In genomic region chr2:60302377-60303126, GRCh38 we compare ENCODE assay signal across 20 cellular contexts.
A peak's percentile ranks its signal among the peaks of the same experiment; 100 is the strongest.
DNase-seq lines count a peak whose midpoint lies in the region; ATAC-seq, FAIRE-seq and TF ChIP-seq lines count a peak whose summit lies in the region.
"Had no signal": no experiment of that assay in that cellular context is flagged by ENCODE, and none has a peak within 500 bp of the region (broad histone marks: within the 10 kb centered on the region; RNA-seq: fewer than 3 reads in every experiment).

No MANE protein-coding gene starts in this region.

- no peak for TF ChIP-seq EP300 in GM12878 (IDR thresholded peaks at IDR 0.05; ENCODE audit: borderline replicate concordance in 1 of 2, control insufficient read depth in 1 of 2, low read depth in 2 of 2, low read length in 2 of 2)

- FAIRE-seq in GM12878 (lab: Jason Lieb, UNC), result no peak
- FAIRE-seq: A204.1 had no signal

- H3K79me2 ChIP-seq in GM12878 (ENCODE audit: control insufficient read depth, insufficient read depth, low read length), result no peaks in the 10 kb centered on the region

- H4K20me1 ChIP-seq in BLaER1 treated with 17β-estradiol and CSF1 and Interleukin-3, amounts not matched to agents 10 nM and 100 nM, result no peaks in the 10 kb centered on the region
- H4K20me1 ChIP-seq in GM12878 (ENCODE audit: control insufficient read depth, insufficient read depth), result no peaks in the 10 kb centered on the region

- peaks cover 0 to 14% (median 11%) of the 10 kb centered on the region in 10 experiments; a peak in 13 of 20 replicates for H3K4me1 ChIP-seq in BLaER1 treated with 17β-estradiol and CSF1 and Interleukin-3, amounts not matched to agents 10 nM and 100 nM
- H3K4me1 ChIP-seq in GM12878 (ENCODE audit: control insufficient read depth, insufficient read depth, low read length), result no peaks in the 10 kb centered on the region

- H3K27ac Mint-ChIP-seq in activated naive CD4-positive, alpha-beta T cell treated with anti-CD3 and anti-CD28 coated beads, Interleukin-2, amount 10 ng/mL, durations not matched to agents 7 days and 5 days, result no peak overlapping the region
- H3K27ac Mint-ChIP-seq: HFFc6 had no signal

- 0 out of 2 replicates have a peak, but pooled peaks have one; percentile 23 for TF ChIP-seq RAD21 in GM12878 (IDR thresholded peaks at IDR 0.05; ENCODE audit: insufficient read depth, low read depth, low read length)

- RAD21 ChIA-PET in GM12878 (lab: Charles Lee; ENCODE audit: unreplicated experiment), result no interaction called here

- in situ Hi-C loops in GM12878 (cut with MboI), result no loop called here

- no peak overlapping the region for H3K4me3 Mint-ChIP-seq in activated naive CD4-positive, alpha-beta T cell treated with anti-CD3 and anti-CD28 coated beads, Interleukin-2, amount 10 ng/mL, durations not matched to agents 7 days and 5 days
- H3K4me3 Mint-ChIP-seq: HFFc6 had no signal

- no peaks in the 10 kb centered on the region for H3K9me3 ChIP-seq in BLaER1 treated with 17β-estradiol and CSF1 and Interleukin-3, amounts not matched to agents 10 nM and 100 nM (replicated peaks in 1 of 11)
- H3K9me3 ChIP-seq in GM12878 (replicated peaks; ENCODE audit: control insufficient read depth, insufficient read depth, low read length), result no peaks in the 10 kb centered on the region; the same call in 2 of the 3 replicates
- H3K9me3 ChIP-seq: Peyer's patch, SK-N-SH had no signal

- intact Hi-C loops in GM12878 (cut with micrococcal nuclease; ENCODE audit: unreplicated experiment), result no loop called here
- intact Hi-C loops in Right ventricle myocardium superior (cut with DNase I), result no loop called here

- H3K4me2 ChIP-seq in BLaER1 treated with 17β-estradiol and CSF1 and Interleukin-3, amounts not matched to agents 10 nM and 100 nM, result peak overlapping the region in 8 of 11 experiments; percentile 1 to 35 (median 18); a peak in 7 of 22 replicates
- no peak overlapping the region for H3K4me2 ChIP-seq in GM12878 (ENCODE audit: control insufficient read depth, insufficient read depth)
- H3K4me2 ChIP-seq: SK-N-SH had no signal

- no peak overlapping the region for H3K27ac ChIP-seq in BLaER1 treated with 17β-estradiol and CSF1 and Interleukin-3, amounts not matched to agents 10 nM and 100 nM
- no peak overlapping the region for H3K27ac ChIP-seq in GM12878 (ENCODE audit: control insufficient read depth, insufficient read depth)
- H3K27ac ChIP-seq: Peyer's patch had no signal

- CTCF ChIA-PET in GM12878 (lab: Yijun Ruan, JAX), result no interaction called here
- CTCF ChIA-PET in activated naive CD4-positive, alpha-beta T cell treated with anti-CD3 and anti-CD28 coated beads, Interleukin-2, amount 10 ng/mL, durations not matched to agents 7 days and 5 days (lab: Charles Lee), result no interaction called here

- SMC1A ChIA-PET in GM12878 (lab: Charles Lee; ENCODE audit: uncharacterized antibody, unreplicated experiment), result interaction anchor here (1.1 kb wide), 1 partner anchor 55 kb away, joined by 3 read pairs; no protein-coding TSS in a partner anchor

- no peaks in the 10 kb centered on the region for H3K36me3 Mint-ChIP-seq in activated naive CD4-positive, alpha-beta T cell treated with anti-CD3 and anti-CD28 coated beads, Interleukin-2, amount 10 ng/mL, durations not matched to agents 7 days and 5 days

- H3K27me3 ChIP-seq in BLaER1 treated with 17β-estradiol and CSF1 and Interleukin-3, amounts not matched to agents 10 nM and 100 nM, result no peaks in the 10 kb centered on the region
- H3K27me3 ChIP-seq in GM12878 (replicated peaks in 1 of 2; ENCODE audit: control insufficient read depth in 2 of 2, insufficient read depth in 2 of 2, low read length in 1 of 2), result no peaks in the 10 kb centered on the region
- H3K27me3 ChIP-seq: Peyer's patch had no signal

- no peaks in the 10 kb centered on the region for H3K36me3 ChIP-seq in BLaER1 treated with 17β-estradiol and CSF1 and Interleukin-3, amounts not matched to agents 10 nM and 100 nM
- no peaks in the 10 kb centered on the region for H3K36me3 ChIP-seq in GM12878 (ENCODE audit: control insufficient read depth in 2 of 2, insufficient read depth in 2 of 2, low read length in 1 of 2)
- H3K36me3 ChIP-seq: Peyer's patch had no signal

- H3K4me1 Mint-ChIP-seq in activated naive CD4-positive, alpha-beta T cell treated with anti-CD3 and anti-CD28 coated beads, Interleukin-2, amount 10 ng/mL, durations not matched to agents 7 days and 5 days, result no peaks in the 10 kb centered on the region

- no peak for DNase-seq in GM12878 (ENCODE audit: low read depth, low spot score)
- DNase-seq in islet precursor cell, result peak; percentile 36
- DNase-seq in DMS79 treated with DMSO at 0.1 percent for 48 hours (lab: John Stamatoyannopoulos, UW), result no peak
- DNase-seq in midbrain (lab: John Stamatoyannopoulos, UW), result no peak
- no peak for DNase-seq in Right ventricle myocardium superior
- no peak for DNase-seq in activated naive CD4-positive, alpha-beta T cell treated with anti-CD3 and anti-CD28 coated beads, Interleukin-2, amount 10 ng/mL, durations not matched to agents 7 days and 5 days
- DNase-seq: C1 segment of cervical spinal cord, HFFc6, MM.1S, NCI-H1105, NCI-H1694 treated with DMSO at 0.1 percent for 48 hours, NCI-H2107, NCI-H2227 treated with DMSO at 0.1 percent for 48 hours, NCI-H524, Peyer's patch, SHP77, SK-N-SH had no signal

- no peaks in the 10 kb centered on the region for H3K9me3 Mint-ChIP-seq in activated naive CD4-positive, alpha-beta T cell treated with anti-CD3 and anti-CD28 coated beads, Interleukin-2, amount 10 ng/mL, durations not matched to agents 7 days and 5 days

- BruUV-seq in GM12878 (replicated peaks; lab: Mats Ljungman, UMichigan), result no TSS peak

- no peak for ATAC-seq in GM12878
- ATAC-seq in Right ventricle myocardium superior (ENCODE audit: poor library complexity), result no peak

- no peak for TF ChIP-seq POLR2A in GM12878 (IDR thresholded peaks at IDR 0.05; ENCODE audit: low read depth, low read length)

- no peak overlapping the region for H2AFZ ChIP-seq in GM12878 (ENCODE audit: control insufficient read depth, low read depth, low read length)

- H3K9ac ChIP-seq in BLaER1 treated with 17β-estradiol and CSF1 and Interleukin-3, amounts not matched to agents 10 nM and 100 nM, result no peak overlapping the region
- no peak overlapping the region for H3K9ac ChIP-seq in GM12878 (ENCODE audit: control insufficient read depth, insufficient read depth, low read length)
- H3K9ac ChIP-seq: SK-N-SH had no signal

- peaks cover 13% of the 10 kb centered on the region for H3K27me3 Mint-ChIP-seq in activated naive CD4-positive, alpha-beta T cell treated with anti-CD3 and anti-CD28 coated beads, Interleukin-2, amount 10 ng/mL, durations not matched to agents 7 days and 5 days

- H3K4me3 ChIP-seq in BLaER1 treated with 17β-estradiol and CSF1 and Interleukin-3, amounts not matched to agents 10 nM and 100 nM, result no peak overlapping the region
- H3K4me3 ChIP-seq in GM12878, result no peak overlapping the region
- H3K4me3 ChIP-seq: Peyer's patch had no signal

- 64% methylated on average over 6 of the region's 6 CpGs for WGBS in GM12878 (ENCODE audit: insufficient coverage, insufficient replicate concordance, low lambda C conversion rate, missing lambda C conversion rate)

- POLR2A ChIA-PET in GM12878 (lab: Charles Lee), result no interaction called here

- TF ChIP-seq CTCF in GM12873 (IDR thresholded peaks at IDR 0.05; ENCODE audit: insufficient read depth, low read depth, low read length, missing control alignments) (peak; percentile 19), GM12878 (IDR thresholded peaks at IDR 0.05 in 2 of 3, conservative IDR thresholded peaks at IDR 0.05 in 1 of 3; ENCODE audit: control insufficient read depth in 2 of 3, extremely low read depth in 1 of 3, insufficient read depth in 1 of 3, low read depth in 3 of 3, low read length in 3 of 3) (no peak)

TF ChIP-seq in GM12878, 131 proteins besides CTCF, POLR2A, EP300 and RAD21 (continues in another document):
- TF ChIP-seq TCF7 (IDR thresholded peaks at IDR 0.05; ENCODE audit: borderline replicate concordance), result no peak
- no peak for TF ChIP-seq RUNX3 (IDR thresholded peaks at IDR 0.05; ENCODE audit: low read length)
- TF ChIP-seq ZNF24 (IDR thresholded peaks at IDR 0.05), result no peak
- no peak for TF ChIP-seq BCLAF1 (IDR thresholded peaks at IDR 0.05)
- TF ChIP-seq IRF3 (IDR thresholded peaks at IDR 0.05), result no peak
- TF ChIP-seq PML (IDR thresholded peaks at IDR 0.05; ENCODE audit: low read length), result no peak
